1 cellular context compared by ENCODE assay signal in genomic region chr19:42176990-42177685, GRCh38.
TF ChIP-seq lines count a peak whose summit lies in the region.

No MANE protein-coding gene starts in this region.

TF ChIP-seq in GM12878, 131 proteins besides CTCF, POLR2A, EP300 and RAD21 (continued from another document):
- no peak for TF ChIP-seq BCLAF1 (IDR thresholded peaks at IDR 0.05)
- TF ChIP-seq BHLHE40 (IDR thresholded peaks at IDR 0.05; ENCODE audit: borderline replicate concordance in 1 of 2, low read depth in 2 of 2, low read length in 1 of 2) = peak in 1 of 2 experiments; percentile 48; a peak in 2 of 4 replicates
- TF ChIP-seq SMARCA5 (IDR thresholded peaks at IDR 0.05) = peak; percentile 45; the same call in 1 of the 2 replicates
- 0 out of 2 replicates have a peak, but pooled peaks have one; percentile 33 for TF ChIP-seq GATAD2B (conservative IDR thresholded peaks at IDR 0.05; ENCODE audit: low read depth)
- 0 out of 3 replicates have a peak, but pooled peaks of 1 of the 2 experiments have one; percentile 20 for TF ChIP-seq EGR1 (IDR thresholded peaks at IDR 0.05; ENCODE audit: borderline replicate concordance in 1 of 2, low read depth in 2 of 2, low read length in 2 of 2)
- TF ChIP-seq HDAC6 (IDR thresholded peaks at IDR 0.05; ENCODE audit: unreplicated experiment) = peak; percentile 38
